In genomic region chr6:108287373-108287772, GRCh38 we compare ENCODE assay signal across 15 cellular contexts. TPM values are rescaled to one million over a fixed set of nuclear protein-coding genes. Genes with fewer than 3 reads are reported as not detected.
DNase-seq lines count a peak whose midpoint lies in the region; ATAC-seq and TF ChIP-seq lines count a peak whose summit lies in the region.
"Had no signal": no experiment of that assay in that cellular context is flagged by ENCODE, and none has a peak within 500 bp of the region (broad histone marks: within the 10 kb centered on the region; RNA-seq: fewer than 3 reads in every experiment).

No MANE protein-coding gene starts in this region.

- H3K36me3 Mint-ChIP-seq in T-helper 1 cell treated with Interleukin-12 subunit alpha and Interleukin-12 subunit beta and Interleukin-4 antibody, amounts not matched to agents 30 μg/mL and 1 μg/mL, for 36 hours (ENCODE audit: low read depth) = peaks cover 2% of the 10 kb centered on the region
- no peaks in the 10 kb centered on the region for H3K36me3 Mint-ChIP-seq in activated CD8-positive, alpha-beta memory T cell treated with anti-CD3 and anti-CD28 coated beads, Interleukin-2, amount 10 ng/mL, durations not matched to agents 7 days and 5 days
- H3K36me3 Mint-ChIP-seq in CD14-positive monocyte = no peaks in the 10 kb centered on the region
- H3K36me3 Mint-ChIP-seq: CD8-positive, alpha-beta T cell had no signal

- H3K4me3 Mint-ChIP-seq in T-helper 1 cell treated with Interleukin-12 subunit alpha and Interleukin-12 subunit beta and Interleukin-4 antibody, amounts not matched to agents 30 μg/mL and 1 μg/mL, for 36 hours = peak overlapping the region; percentile 59
- H3K4me3 Mint-ChIP-seq in activated CD8-positive, alpha-beta memory T cell treated with anti-CD3 and anti-CD28 coated beads, Interleukin-2, amount 10 ng/mL, durations not matched to agents 7 days and 5 days = no peak overlapping the region
- H3K4me3 Mint-ChIP-seq in CD14-positive monocyte = no peak overlapping the region
- H3K4me3 Mint-ChIP-seq: CD8-positive, alpha-beta T cell; GM23338 had no signal

- H3K27ac ChIP-seq in OCI-LY7 (ENCODE audit: low read depth, low read length, poor library complexity, severe bottlenecking) = no peak overlapping the region
- H3K27ac ChIP-seq: BLaER1 had no signal

- no peak overlapping the region for H3K4me2 ChIP-seq in OCI-LY7 (ENCODE audit: low read length)
- H3K4me2 ChIP-seq: BLaER1, GM23338 had no signal

- no peaks in the 10 kb centered on the region for H4K20me1 ChIP-seq in OCI-LY7 (ENCODE audit: insufficient read depth, low read length)
- H4K20me1 ChIP-seq: BLaER1 had no signal

- TF ChIP-seq CTCF in OCI-LY7 (conservative IDR thresholded peaks at IDR 0.05; ENCODE audit: low read length) = no peak
- no peak for TF ChIP-seq CTCF in CD14-positive monocyte (IDR thresholded peaks at IDR 0.05)

- H3K9me2 ChIP-seq in OCI-LY7 (ENCODE audit: insufficient read depth, low read length) = no peaks in the 10 kb centered on the region

- H3K79me2 ChIP-seq in OCI-LY7 (ENCODE audit: insufficient read depth, low read depth, low read length) = no peaks in the 10 kb centered on the region

- no TSS peak for BruUV-seq in OCI-LY7 (replicated peaks; lab: Mats Ljungman, UMichigan)

- peak overlapping the region; percentile 27; the same call in 1 of the 2 replicates for H2AFZ ChIP-seq in OCI-LY7 (ENCODE audit: low read length)
- H2AFZ ChIP-seq: GM23338 had no signal

- CTCF ChIA-PET in activated CD8-positive, alpha-beta memory T cell treated with anti-CD3 and anti-CD28 coated beads, Interleukin-2, amount 10 ng/mL, durations not matched to agents 7 days and 5 days (lab: Charles Lee) = interaction anchor here (0.7 to 1.5 kb wide), 3 partner anchors 21 to 26 kb away, joined by 3 to 6 read pairs (median 3); partner anchors contain the start of gene SNX3
- CTCF ChIA-PET in OCI-LY7 (lab: Charles Lee; ENCODE audit: unreplicated experiment) = no interaction called here

- H3K9me3 Mint-ChIP-seq in T-helper 1 cell treated with Interleukin-12 subunit alpha and Interleukin-12 subunit beta and Interleukin-4 antibody, amounts not matched to agents 30 μg/mL and 1 μg/mL, for 36 hours = no peaks in the 10 kb centered on the region
- H3K9me3 Mint-ChIP-seq in activated CD8-positive, alpha-beta memory T cell treated with anti-CD3 and anti-CD28 coated beads, Interleukin-2, amount 10 ng/mL, durations not matched to agents 7 days and 5 days (ENCODE audit: low read depth) = no peaks in the 10 kb centered on the region
- no peaks in the 10 kb centered on the region for H3K9me3 Mint-ChIP-seq in CD14-positive monocyte
- H3K9me3 Mint-ChIP-seq: CD8-positive, alpha-beta T cell; GM23338 had no signal

- no peaks in the 10 kb centered on the region for H3K36me3 ChIP-seq in OCI-LY7 (ENCODE audit: insufficient read depth, low read length)
- H3K36me3 ChIP-seq: BLaER1 had no signal

- no peak for DNase-seq in T-helper 1 cell
- DNase-seq in activated CD8-positive, alpha-beta memory T cell treated with anti-CD3 and anti-CD28 coated beads, Interleukin-2, amount 10 ng/mL, durations not matched to agents 7 days and 5 days = peak; percentile 44
- DNase-seq in activated CD8-positive, alpha-beta memory T cell treated with anti-CD3 and anti-CD28 coated beads, Interleukin-2, amount 50 U/mL, for 4 hours = no peak
- no peak for DNase-seq in OCI-LY7 (ENCODE audit: low spot score)
- DNase-seq in CD14-positive monocyte (ENCODE audit: low spot score) = no peak
- no peak for DNase-seq in stimulated activated CD4-positive, alpha-beta T cell treated with anti-CD3 and anti-CD28 coated beads, Interleukin-4, amount 100 ng/mL, for 1 hour
- DNase-seq: 8988T; Calu3; CD8-positive, alpha-beta T cell; DMS79 treated with DMSO at 0.1 percent for 48 hours; EL; HCEC 1CT had no signal

- peak overlapping the region; percentile 38 for H3K27ac Mint-ChIP-seq in T-helper 1 cell treated with Interleukin-12 subunit alpha and Interleukin-12 subunit beta and Interleukin-4 antibody, amounts not matched to agents 30 μg/mL and 1 μg/mL, for 36 hours
- H3K27ac Mint-ChIP-seq in activated CD8-positive, alpha-beta memory T cell treated with anti-CD3 and anti-CD28 coated beads, Interleukin-2, amount 10 ng/mL, durations not matched to agents 7 days and 5 days = peak overlapping the region; percentile 21
- H3K27ac Mint-ChIP-seq in CD14-positive monocyte = no peak overlapping the region
- H3K27ac Mint-ChIP-seq: CD8-positive, alpha-beta T cell; GM23338 had no signal

- H3K4me1 Mint-ChIP-seq in T-helper 1 cell treated with Interleukin-12 subunit alpha and Interleukin-12 subunit beta and Interleukin-4 antibody, amounts not matched to agents 30 μg/mL and 1 μg/mL, for 36 hours (ENCODE audit: low read depth) = peaks cover 23% of the 10 kb centered on the region
- peaks cover 29% of the 10 kb centered on the region for H3K4me1 Mint-ChIP-seq in activated CD8-positive, alpha-beta memory T cell treated with anti-CD3 and anti-CD28 coated beads, Interleukin-2, amount 10 ng/mL, durations not matched to agents 7 days and 5 days
- peaks cover 7% of the 10 kb centered on the region for H3K4me1 Mint-ChIP-seq in CD14-positive monocyte
- H3K4me1 Mint-ChIP-seq: GM23338 had no signal

- no peaks in the 10 kb centered on the region for H3K9me3 ChIP-seq in OCI-LY7 (ENCODE audit: low read length)
- H3K9me3 ChIP-seq: BLaER1 had no signal

- peak; percentile 57 for ATAC-seq in activated CD8-positive, alpha-beta memory T cell treated with anti-CD3 and anti-CD28 coated beads, Interleukin-2, amount 10 ng/mL, durations not matched to agents 7 days and 5 days
- ATAC-seq: CD8-positive, alpha-beta T cell; GM23338 had no signal

- POLR2A ChIA-PET in OCI-LY7 (lab: Charles Lee) = interaction anchor here (0.7 to 1.1 kb wide), 4 partner anchors 15 to 335 kb away, joined by 3 to 7 read pairs (median 3); partner anchors contain the start of gene SNX3

- intact Hi-C loops in OCI-LY7 (cut with micrococcal nuclease; ENCODE audit: unreplicated experiment) = no loop called here
- intact Hi-C loops in CD14-positive monocyte (cut with micrococcal nuclease) = no loop called here

- H3K27me3 Mint-ChIP-seq in T-helper 1 cell treated with Interleukin-12 subunit alpha and Interleukin-12 subunit beta and Interleukin-4 antibody, amounts not matched to agents 30 μg/mL and 1 μg/mL, for 36 hours (ENCODE audit: low read depth) = peaks cover 5% of the 10 kb centered on the region
- no peaks in the 10 kb centered on the region for H3K27me3 Mint-ChIP-seq in activated CD8-positive, alpha-beta memory T cell treated with anti-CD3 and anti-CD28 coated beads, Interleukin-2, amount 10 ng/mL, durations not matched to agents 7 days and 5 days
- H3K27me3 Mint-ChIP-seq in CD14-positive monocyte (ENCODE audit: low read depth in 3 of 3) = peaks cover 0 to 3% (median 3%) of the 10 kb centered on the region in 3 donors

- H3K4me3 ChIP-seq in OCI-LY7 (ENCODE audit: low read depth, low read length, poor library complexity, severe bottlenecking) = no peak overlapping the region
- H3K4me3 ChIP-seq: BLaER1, GM23338 had no signal

- peaks cover 26% of the 10 kb centered on the region for H3K4me1 ChIP-seq in OCI-LY7 (ENCODE audit: insufficient read depth, low read length, poor library complexity, severe bottlenecking)
- H3K4me1 ChIP-seq: BLaER1 had no signal

RNA-seq across cellular contexts. Expression of gene AFG1L, which starts 7.5 kb away (rescaled TPM):
- total RNA-seq in activated CD8-positive, alpha-beta memory T cell treated with anti-CD3 and anti-CD28 coated beads, Interleukin-2, amount 10 ng/mL, durations not matched to agents 7 days and 5 days = 1 to 10 TPM; 3.9 to 8.9 TPM
- total RNA-seq in OCI-LY7 (2014; rRNA removed; shearing (Covaris generic)) = 9.0 and 9.8 TPM in 2 replicates
- 8.9 and 11.5 TPM in 2 replicates for total RNA-seq in OCI-LY7 (2022)
- 1 to 10 TPM; 2.7 to 2.8 TPM for polyA plus RNA-seq in CD14-positive monocyte

RNA-seq across cellular contexts. Expression of gene SNX3, which starts 26.5 kb away (rescaled TPM):
- 10 to 100 TPM; 67.9 to 68.8 TPM for total RNA-seq in activated CD8-positive, alpha-beta memory T cell treated with anti-CD3 and anti-CD28 coated beads, Interleukin-2, amount 10 ng/mL, durations not matched to agents 7 days and 5 days
- total RNA-seq in OCI-LY7 (2014; rRNA removed; shearing (Covaris generic)) = 67.9 and 72.9 TPM in 2 replicates
- total RNA-seq in OCI-LY7 (2022) = 79.3 and 88.6 TPM in 2 replicates
- 100 to 1,000 TPM; 394 to 441 TPM for polyA plus RNA-seq in CD14-positive monocyte

Comparison
In these comparisons a context has a peak if more than half of its experiments do, and no peak if none do; other contexts are left out.
1. H3K27ac Mint-ChIP-seq: peak in T-helper 1 cell treated with Interleukin-12 subunit alpha and Interleukin-12 subunit beta and Interleukin-4 antibody, amounts not matched to agents 30 μg/mL and 1 μg/mL, for 36 hours (single experiment) and activated CD8-positive, alpha-beta memory T cell treated with anti-CD3 and anti-CD28 coated beads, Interleukin-2, amount 10 ng/mL, durations not matched to agents 7 days and 5 days (single experiment); none in CD14-positive monocyte (0 of 7).